ENCODE assay signal across 8 cellular contexts in the genomic region with DNA sequence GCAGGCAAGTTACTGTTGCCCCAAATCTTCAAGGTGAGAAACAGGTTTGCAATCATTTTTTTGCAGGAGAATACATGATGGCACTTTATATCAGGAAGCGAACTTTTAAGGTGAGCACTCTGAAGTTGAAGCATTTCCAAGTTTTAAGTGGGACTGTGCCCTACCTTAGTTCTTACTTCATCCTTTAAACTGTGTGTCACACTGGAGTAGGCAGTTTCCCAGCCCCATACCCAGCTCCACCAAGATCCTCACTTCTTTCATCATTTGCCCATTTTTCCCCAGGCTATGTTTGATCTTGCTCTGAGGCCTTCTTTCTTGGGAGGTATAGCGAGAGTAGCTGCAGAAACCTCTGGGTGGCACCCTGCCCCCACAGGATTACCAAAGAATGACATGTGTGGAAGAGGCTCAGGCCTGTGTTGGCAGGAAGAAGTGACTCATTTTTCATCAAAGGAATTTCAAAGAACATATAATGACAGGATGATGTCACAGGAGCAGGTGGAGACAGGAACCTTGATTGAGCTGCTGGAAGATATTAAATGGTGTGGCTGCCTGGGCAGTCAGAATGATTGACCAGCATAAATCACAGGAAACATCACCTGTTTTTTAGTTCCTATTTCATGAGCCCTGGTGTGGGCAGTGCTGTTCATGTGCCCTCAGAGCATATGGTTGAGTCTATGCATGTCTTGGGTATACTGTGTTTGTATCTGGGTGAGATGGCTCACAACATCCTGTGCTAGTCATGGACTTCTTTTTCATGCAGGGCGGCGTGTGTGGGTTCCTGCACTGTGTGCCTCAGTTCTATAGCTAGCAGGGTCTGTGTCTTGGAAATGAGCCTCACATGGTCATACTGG.
DNase-seq lines count a peak whose midpoint lies in the region; ATAC-seq and TF ChIP-seq lines count a peak whose summit lies in the region.

No MANE protein-coding gene starts in this region.

- ATAC-seq in GM19351 (IDR thresholded peaks at IDR 0.05; ENCODE audit: unreplicated experiment): peak; percentile 50

- H3K4me3 ChIP-seq in NB4 (ENCODE audit: low read depth, low read length): no peak overlapping the region
- no peak overlapping the region for H3K4me3 ChIP-seq in astrocyte of the cerebellum (ENCODE audit: low read depth, low read length)
- H3K4me3 ChIP-seq in coronary artery: no peak overlapping the region

- no peak for TF ChIP-seq POLR2A in NB4 (IDR thresholded peaks at IDR 0.05; ENCODE audit: extremely low read depth, insufficient read length)

- TF ChIP-seq CTCF in NB4 (IDR thresholded peaks at IDR 0.05; ENCODE audit: low read depth, low read length): peak; percentile 53
- TF ChIP-seq CTCF in astrocyte of the cerebellum (IDR thresholded peaks at IDR 0.05; ENCODE audit: low read depth, low read length, missing control alignments): peak; percentile 43
- TF ChIP-seq CTCF in coronary artery (IDR thresholded peaks at IDR 0.05): no peak

- peak; percentile 93 for DNase-seq in ACHN
- DNase-seq in NB4 (ENCODE audit: low read depth): peak; percentile 82
- DNase-seq in T1000 (lab: John Stamatoyannopoulos, UW): peak; percentile 84
- DNase-seq in astrocyte of the cerebellum (ENCODE audit: low read depth): no peak
- peak; percentile 92 for DNase-seq in kidney glomerular epithelial cell (lab: John Stamatoyannopoulos, UW)
- peak; percentile 55 to 72 (median 71) for DNase-seq in stimulated activated CD4-positive, alpha-beta T cell treated with anti-CD3 and anti-CD28 coated beads, TNF-alpha, amount 100 ng/mL, for 1 hour (ENCODE audit: low read depth in 3 of 3, low spot score in 1 of 3)
- DNase-seq in coronary artery (ENCODE audit: low spot score): no peak

- H3K27ac ChIP-seq in coronary artery: peak overlapping the region in 1 of 2 donors; percentile 80

- in situ Hi-C loops in ACHN (cut with HindIII; ENCODE audit: low pct_ligation_motif_present, low pct_unique_long_range_greater_than_20kb, low sequenced_read_pairs) (no loop called here), astrocyte of the cerebellum (cut with HindIII; ENCODE audit: low sequenced_read_pairs) (no loop called here)

Comparison
In these comparisons a context has a peak if more than half of its experiments do, and no peak if none do; other contexts are left out.
1. DNase-seq: peak in ACHN (single experiment), NB4 (single experiment), T1000 (single experiment), kidney glomerular epithelial cell (single experiment) and stimulated activated CD4-positive, alpha-beta T cell treated with anti-CD3 and anti-CD28 coated beads, TNF-alpha, amount 100 ng/mL, for 1 hour (3 of 3); none in astrocyte of the cerebellum (single experiment) and coronary artery (single experiment).